ENCODE assay signal across 8 cellular contexts in genomic region chr2:63588385-63589147, GRCh38. TPM values are rescaled to one million over a fixed set of nuclear protein-coding genes. Genes with fewer than 3 reads are reported as not detected.
A peak's percentile ranks its signal among the peaks of the same experiment; 100 is the strongest.
DNase-seq lines count a peak whose midpoint lies in the region; ATAC-seq and TF ChIP-seq lines count a peak whose summit lies in the region.

Gene MDH1, plus strand, starts transcription at chr2:63588963. Its CDS starts 81 bp downstream, at chr2:63589044.
Gene WDPCP, minus strand, starts transcription at chr2:63588477. Its CDS starts 206 bp downstream, at chr2:63588271.

- DNase-seq in COLO668 (lab: John Stamatoyannopoulos, UW; ENCODE audit: unreplicated experiment) (peak; percentile 96), GM20000 (ENCODE audit: low spot score) (peak; percentile 75), HS-5 (ENCODE audit: low read depth) (peak; percentile 99), NK-92 (lab: John Stamatoyannopoulos, UW; ENCODE audit: unreplicated experiment) (peak; percentile 79), lung (ENCODE audit: low spot score) (peak; percentile 96)
- DNase-seq in activated CD8-positive, alpha-beta memory T cell treated with anti-CD3 and anti-CD28 coated beads for 24 hours, result peak; percentile 93
- DNase-seq in effector CD8-positive, alpha-beta T cell (lab: John Stamatoyannopoulos, UW), result peak; percentile 91
- peak; percentile 87 to 94 (median 92) for DNase-seq in stimulated activated CD4-positive, alpha-beta T cell treated with anti-CD3 and anti-CD28 coated beads, TNF-alpha, amount 100 ng/mL, for 24 hours (ENCODE audit: low read depth in 3 of 3)

- peak; percentile 94 for ATAC-seq in lung (ENCODE audit: insufficient read depth, low FRiP score)

- no peaks in the 10 kb centered on the region for H3K27me3 ChIP-seq in lung (ENCODE audit: control insufficient read depth, insufficient read depth)

- TF ChIP-seq CTCF in GM20000 (IDR thresholded peaks at IDR 0.05; ENCODE audit: extremely low read depth, missing control alignments) (no peak), lung (IDR thresholded peaks at IDR 0.05; ENCODE audit: control extremely low read depth, extremely low read depth) (no peak)

- H3K9me3 ChIP-seq in lung (ENCODE audit: control insufficient read depth in 2 of 2, insufficient read depth in 1 of 2, low read length in 1 of 2), result no peaks in the 10 kb centered on the region

- peak within 1 kb of the TSS; percentile 89 for H3K4me3 ChIP-seq in lung

- 0% methylated on average over 44 of the region's 44 CpGs for WGBS in lung, 2 donors

- H3K4me1 ChIP-seq in lung (ENCODE audit: control insufficient read depth in 2 of 2, insufficient read depth in 2 of 2, low read length in 2 of 2), result peaks cover 2 to 6% of the 10 kb centered on the region in 2 donors

- peaks cover 2 to 3% of the 10 kb centered on the region in 2 donors for H3K36me3 ChIP-seq in lung (ENCODE audit: control insufficient read depth in 2 of 2, insufficient read depth in 2 of 2, low read length in 2 of 2)

- H3K27ac ChIP-seq in lung (ENCODE audit: low read depth in 1 of 2, low read length in 1 of 2), result peak within 1 kb of the TSS; percentile 95 to 96

RNA-seq across cellular contexts. Expression of gene MDH1, which starts in this region (rescaled TPM):
- total RNA-seq in lung, result 100 to 1,000 TPM; 110 to 120 TPM
- polyA plus RNA-seq in lung, result 100 to 1,000 TPM; 120 to 203 TPM

RNA-seq across cellular contexts. Expression of gene WDPCP, which starts in this region (rescaled TPM):
- 10 to 100 TPM; 14.6 to 40.7 TPM for total RNA-seq in lung
- polyA plus RNA-seq in lung, result 1 to 10 TPM; 2.3 to 2.5 TPM

Comparison
In these comparisons a context has a peak if more than half of its experiments do, and no peak if none do; other contexts are left out.
1. Peak in every context shown above with its lines: DNase-seq, ATAC-seq, H3K4me3 ChIP-seq and H3K27ac ChIP-seq.